8 cellular contexts compared by ENCODE assay signal in genomic region chr22:31970490-31971444, GRCh38. TPM values are rescaled to one million over a fixed set of nuclear protein-coding genes. Genes with fewer than 3 reads are reported as not detected.
DNase-seq lines count a peak whose midpoint lies in the region; ATAC-seq and TF ChIP-seq lines count a peak whose summit lies in the region.

No MANE protein-coding gene starts in this region.

- H4K20me1 ChIP-seq in fibroblast of lung (ENCODE audit: control insufficient read depth, extremely low read depth, insufficient read depth, low read length) = no peaks in the 10 kb centered on the region

- H3K36me3 ChIP-seq in Panc1 (ENCODE audit: control insufficient read depth, insufficient read depth, low read length) = no peaks in the 10 kb centered on the region
- H3K36me3 ChIP-seq in fibroblast of lung (ENCODE audit: control insufficient read depth, insufficient read depth, low read length) = no peaks in the 10 kb centered on the region

- TF ChIP-seq CTCF in AG10803 (conservative IDR thresholded peaks at IDR 0.05; ENCODE audit: low read length) = peak; percentile 69
- TF ChIP-seq CTCF in Panc1 (IDR thresholded peaks at IDR 0.05) = peak; percentile 95
- TF ChIP-seq CTCF in fibroblast of lung (conservative IDR thresholded peaks at IDR 0.05 in 1 of 2, IDR thresholded peaks at IDR 0.05 in 1 of 2; ENCODE audit: low read depth in 1 of 2, low read length in 2 of 2) = peak; percentile 77 to 80

- no peaks in the 10 kb centered on the region for H3K27me3 ChIP-seq in Panc1 (ENCODE audit: control insufficient read depth, insufficient read depth, low read length)
- H3K27me3 ChIP-seq in fibroblast of lung (ENCODE audit: control insufficient read depth, insufficient read depth, low read length) = no peaks in the 10 kb centered on the region

- H3K9me3 ChIP-seq in Panc1 (ENCODE audit: control insufficient read depth, insufficient read depth, low read depth, low read length) (no peaks in the 10 kb centered on the region), fibroblast of lung (ENCODE audit: control insufficient read depth, insufficient read depth, low read depth, low read length) (no peaks in the 10 kb centered on the region)

- H3K4me1 ChIP-seq in Panc1 (ENCODE audit: control insufficient read depth, insufficient read depth, low read length) (0 out of 2 replicates have a peak, but pooled peaks cover 2% of the 10 kb centered on the region), fibroblast of lung (ENCODE audit: control insufficient read depth, extremely low read depth, insufficient read depth, low read length) (no peaks in the 10 kb centered on the region)

- no TSS peak for BruUV-seq in Panc1 (replicated peaks; lab: Mats Ljungman, UMichigan)

- H3K9me3 Mint-ChIP-seq in activated T-helper 1 cell treated with anti-CD3 and anti-CD28 coated beads, Interleukin-12 subunit alpha, Interleukin-12 subunit beta, Interleukin-2, Interleukin-4 antibody, amounts not matched to agents 30 ng/mL and 10 ng/mL and 1 ng/mL, durations not matched to agents 14 hours and 24 hours and 36 hours = no peaks in the 10 kb centered on the region
- H3K9me3 Mint-ChIP-seq in naive thymus-derived CD8-positive, alpha-beta T cell = no peaks in the 10 kb centered on the region
- H3K9me3 Mint-ChIP-seq in stimulated activated memory B cell treated with anti-CD40 and anti-IgM and Interleukin-4, amounts not matched to agents 10 μg/mL and 1 μg/mL and 100 μg/mL, for 72 hours = no peaks in the 10 kb centered on the region

- no peaks in the 10 kb centered on the region for H3K36me3 Mint-ChIP-seq in activated T-helper 1 cell treated with anti-CD3 and anti-CD28 coated beads, Interleukin-12 subunit alpha, Interleukin-12 subunit beta, Interleukin-2, Interleukin-4 antibody, amounts not matched to agents 30 ng/mL and 10 ng/mL and 1 ng/mL, durations not matched to agents 14 hours and 24 hours and 36 hours (ENCODE audit: low read depth)
- no peaks in the 10 kb centered on the region for H3K36me3 Mint-ChIP-seq in naive thymus-derived CD8-positive, alpha-beta T cell
- no peaks in the 10 kb centered on the region for H3K36me3 Mint-ChIP-seq in stimulated activated memory B cell treated with anti-CD40 and anti-IgM and Interleukin-4, amounts not matched to agents 10 μg/mL and 1 μg/mL and 100 μg/mL, for 72 hours

- H3K79me2 ChIP-seq in fibroblast of lung (ENCODE audit: control insufficient read depth, insufficient read depth, low read length) = no peaks in the 10 kb centered on the region

- H3K27me3 Mint-ChIP-seq in activated T-helper 1 cell treated with anti-CD3 and anti-CD28 coated beads, Interleukin-12 subunit alpha, Interleukin-12 subunit beta, Interleukin-2, Interleukin-4 antibody, amounts not matched to agents 30 ng/mL and 10 ng/mL and 1 ng/mL, durations not matched to agents 14 hours and 24 hours and 36 hours (ENCODE audit: insufficient read depth) = peaks cover 4% of the 10 kb centered on the region
- peaks cover 0 to 2% (median 0%) of the 10 kb centered on the region in 5 donors for H3K27me3 Mint-ChIP-seq in naive thymus-derived CD8-positive, alpha-beta T cell
- H3K27me3 Mint-ChIP-seq in stimulated activated memory B cell treated with anti-CD40 and anti-IgM and Interleukin-4, amounts not matched to agents 10 μg/mL and 1 μg/mL and 100 μg/mL, for 72 hours = peaks cover 3% of the 10 kb centered on the region

- H3K4me3 Mint-ChIP-seq in activated T-helper 1 cell treated with anti-CD3 and anti-CD28 coated beads, Interleukin-12 subunit alpha, Interleukin-12 subunit beta, Interleukin-2, Interleukin-4 antibody, amounts not matched to agents 30 ng/mL and 10 ng/mL and 1 ng/mL, durations not matched to agents 14 hours and 24 hours and 36 hours = peak overlapping the region; percentile 77
- peak overlapping the region; percentile 77 to 87 (median 83) for H3K4me3 Mint-ChIP-seq in naive thymus-derived CD8-positive, alpha-beta T cell
- H3K4me3 Mint-ChIP-seq in stimulated activated memory B cell treated with anti-CD40 and anti-IgM and Interleukin-4, amounts not matched to agents 10 μg/mL and 1 μg/mL and 100 μg/mL, for 72 hours = peak overlapping the region; percentile 78

- POLR2A ChIA-PET in Panc1 (lab: Charles Lee) = interaction anchor here (0.6 kb wide), 1 partner anchor 414 kb away, joined by 6 read pairs; no protein-coding TSS in a partner anchor
- POLR2A ChIA-PET in naive thymus-derived CD8-positive, alpha-beta T cell (lab: Charles Lee) = interaction anchor here (0.5 to 1.8 kb wide), 3 partner anchors 15 to 309 kb away, joined by 3 to 10 read pairs (median 3); partner anchors contain the start of gene PISD

- H3K4me2 ChIP-seq in fibroblast of lung (ENCODE audit: extremely low read depth, insufficient read depth, low read length) = peak overlapping the region; percentile 70

- DNase-seq in AG10803 (ENCODE audit: low read depth) = peak; percentile 40
- peak; percentile 76 for DNase-seq in HuH-7.5 (ENCODE audit: low spot score)
- DNase-seq in Panc1 (ENCODE audit: low read depth, low spot score) = peak; percentile 36
- peak; percentile 86 for DNase-seq in activated T-helper 1 cell treated with anti-CD3 and anti-CD28 coated beads, Interleukin-12 subunit alpha, Interleukin-12 subunit beta, Interleukin-2, Interleukin-4 antibody, amounts not matched to agents 30 ng/mL and 10 ng/mL and 1 ng/mL, durations not matched to agents 14 hours and 24 hours and 36 hours (ENCODE audit: low spot score)
- peak; percentile 39 to 57 for DNase-seq in fibroblast of lung (ENCODE audit: low read depth in 2 of 2)
- DNase-seq in naive thymus-derived CD8-positive, alpha-beta T cell = peak; percentile 72 to 97 (median 88)

- H3K27ac ChIP-seq in Panc1 (ENCODE audit: low read length) (no peak overlapping the region), fibroblast of lung (ENCODE audit: insufficient read depth, low read length) (no peak overlapping the region)

- H3K4me3 ChIP-seq in AG10803 (ENCODE audit: low read length) (peak overlapping the region; percentile 66), Panc1 (ENCODE audit: low read depth in 2 of 2, low read length in 2 of 2) (peak overlapping the region; percentile 49 to 67), fibroblast of lung (replicated peaks in 1 of 4; ENCODE audit: control extremely low read depth in 1 of 4, insufficient read depth in 1 of 4, low read depth in 3 of 4, low read length in 4 of 4) (peak overlapping the region; percentile 12 to 56 (median 47))

- intact Hi-C loops in Panc1 (cut with micrococcal nuclease; ENCODE audit: unreplicated experiment) = loop anchor here (10.0 kb wide), 1 partner anchor 294 kb away; no protein-coding TSS in a partner anchor
- intact Hi-C loops in activated T-helper 1 cell treated with anti-CD3 and anti-CD28 coated beads, Interleukin-12 subunit alpha, Interleukin-12 subunit beta, Interleukin-2, Interleukin-4 antibody, amounts not matched to agents 30 ng/mL and 10 ng/mL and 1 ng/mL, durations not matched to agents 14 hours and 24 hours and 36 hours (cut with micrococcal nuclease) = loop anchor here (1.0 kb wide), 4 partner anchors 19 to 305 kb away; partner anchors contain the start of genes DEPDC5 and YWHAH

- peak overlapping the region; percentile 40 for H3K9ac ChIP-seq in fibroblast of lung (ENCODE audit: insufficient read depth, low read length)

- in situ Hi-C loops in Panc1 (cut with HindIII; ENCODE audit: low pct_unique_long_range_greater_than_20kb, low sequenced_read_pairs) = loop anchor here (25.0 kb wide), 1 partner anchor 258 kb away; no protein-coding TSS in a partner anchor

- H3K4me1 Mint-ChIP-seq in activated T-helper 1 cell treated with anti-CD3 and anti-CD28 coated beads, Interleukin-12 subunit alpha, Interleukin-12 subunit beta, Interleukin-2, Interleukin-4 antibody, amounts not matched to agents 30 ng/mL and 10 ng/mL and 1 ng/mL, durations not matched to agents 14 hours and 24 hours and 36 hours (ENCODE audit: low read depth) = peaks cover 14% of the 10 kb centered on the region
- H3K4me1 Mint-ChIP-seq in naive thymus-derived CD8-positive, alpha-beta T cell = peaks cover 8 to 15% (median 10%) of the 10 kb centered on the region in 4 donors
- H3K4me1 Mint-ChIP-seq in stimulated activated memory B cell treated with anti-CD40 and anti-IgM and Interleukin-4, amounts not matched to agents 10 μg/mL and 1 μg/mL and 100 μg/mL, for 72 hours = peaks cover 21% of the 10 kb centered on the region

- peak; percentile 74 for ATAC-seq in GM19035 (IDR thresholded peaks at IDR 0.05; ENCODE audit: unreplicated experiment)
- peak; percentile 92 for ATAC-seq in Panc1
- peak; percentile 93 to 94 for ATAC-seq in naive thymus-derived CD8-positive, alpha-beta T cell
- peak; percentile 89 for ATAC-seq in stimulated activated memory B cell treated with anti-CD40 and anti-IgM and Interleukin-4, amounts not matched to agents 10 μg/mL and 1 μg/mL and 100 μg/mL, for 72 hours

- CTCF ChIA-PET in Panc1 (lab: Charles Lee) = interaction anchor here (0.5 to 1.4 kb wide), 16 partner anchors 9 to 833 kb away, joined by 3 to 6 read pairs (median 3); partner anchors contain the start of gene PISD

- peak overlapping the region; percentile 81 for H2AFZ ChIP-seq in fibroblast of lung (ENCODE audit: low read length)

- no peak overlapping the region for H3K27ac Mint-ChIP-seq in activated T-helper 1 cell treated with anti-CD3 and anti-CD28 coated beads, Interleukin-12 subunit alpha, Interleukin-12 subunit beta, Interleukin-2, Interleukin-4 antibody, amounts not matched to agents 30 ng/mL and 10 ng/mL and 1 ng/mL, durations not matched to agents 14 hours and 24 hours and 36 hours
- peak overlapping the region in 9 of 10 donors; percentile 37 to 87 (median 63) for H3K27ac Mint-ChIP-seq in naive thymus-derived CD8-positive, alpha-beta T cell
- H3K27ac Mint-ChIP-seq in stimulated activated memory B cell treated with anti-CD40 and anti-IgM and Interleukin-4, amounts not matched to agents 10 μg/mL and 1 μg/mL and 100 μg/mL, for 72 hours = peak overlapping the region; percentile 86

RNA-seq across cellular contexts. Expression of gene YWHAH, which starts 26.4 kb away (rescaled TPM):
- total RNA-seq in Panc1 (2021; ENCODE audit: unreplicated experiment) = 138 TPM
- polyA plus RNA-seq in Panc1 (2012; ENCODE audit: insufficient read length) = 97.5 TPM
- 128 and 139 TPM in 2 replicates for total RNA-seq in activated T-helper 1 cell treated with anti-CD3 and anti-CD28 coated beads, Interleukin-12 subunit alpha, Interleukin-12 subunit beta, Interleukin-2, Interleukin-4 antibody, amounts not matched to agents 30 ng/mL and 10 ng/mL and 1 ng/mL, durations not matched to agents 14 hours and 24 hours and 36 hours
- 63.4 and 77.5 TPM in 2 replicates for total RNA-seq in fibroblast of lung
- 233 and 250 TPM in 2 replicates for polyA plus RNA-seq in fibroblast of lung
- polyA plus RNA-seq in fibroblast of lung (2012) = 179 and 182 TPM in 2 replicates
- polyA minus RNA-seq in fibroblast of lung (ENCODE audit: low replicate concordance) = 110 and 123 TPM in 2 replicates
- total RNA-seq in naive thymus-derived CD8-positive, alpha-beta T cell = 10 to 100 TPM; 29.9 to 30.9 TPM
- 10 to 100 TPM; 25.1 to 44.4 (median 32.5) TPM for polyA plus RNA-seq in naive thymus-derived CD8-positive, alpha-beta T cell

Comparison
In these comparisons a context has a peak if more than half of its experiments do, and no peak if none do; other contexts are left out.
1. DNase-seq: peak in every context shown above with its lines; median percentile 88 in naive thymus-derived CD8-positive, alpha-beta T cell; 86 in activated T-helper 1 cell treated with anti-CD3 and anti-CD28 coated beads, Interleukin-12 subunit alpha, Interleukin-12 subunit beta, Interleukin-2, Interleukin-4 antibody, amounts not matched to agents 30 ng/mL and 10 ng/mL and 1 ng/mL, durations not matched to agents 14 hours and 24 hours and 36 hours; 76 in HuH-7.5; 48 in fibroblast of lung; 40 in AG10803; 36 in Panc1.